ENCODE assay signal across 8 cellular contexts in the genomic region with DNA sequence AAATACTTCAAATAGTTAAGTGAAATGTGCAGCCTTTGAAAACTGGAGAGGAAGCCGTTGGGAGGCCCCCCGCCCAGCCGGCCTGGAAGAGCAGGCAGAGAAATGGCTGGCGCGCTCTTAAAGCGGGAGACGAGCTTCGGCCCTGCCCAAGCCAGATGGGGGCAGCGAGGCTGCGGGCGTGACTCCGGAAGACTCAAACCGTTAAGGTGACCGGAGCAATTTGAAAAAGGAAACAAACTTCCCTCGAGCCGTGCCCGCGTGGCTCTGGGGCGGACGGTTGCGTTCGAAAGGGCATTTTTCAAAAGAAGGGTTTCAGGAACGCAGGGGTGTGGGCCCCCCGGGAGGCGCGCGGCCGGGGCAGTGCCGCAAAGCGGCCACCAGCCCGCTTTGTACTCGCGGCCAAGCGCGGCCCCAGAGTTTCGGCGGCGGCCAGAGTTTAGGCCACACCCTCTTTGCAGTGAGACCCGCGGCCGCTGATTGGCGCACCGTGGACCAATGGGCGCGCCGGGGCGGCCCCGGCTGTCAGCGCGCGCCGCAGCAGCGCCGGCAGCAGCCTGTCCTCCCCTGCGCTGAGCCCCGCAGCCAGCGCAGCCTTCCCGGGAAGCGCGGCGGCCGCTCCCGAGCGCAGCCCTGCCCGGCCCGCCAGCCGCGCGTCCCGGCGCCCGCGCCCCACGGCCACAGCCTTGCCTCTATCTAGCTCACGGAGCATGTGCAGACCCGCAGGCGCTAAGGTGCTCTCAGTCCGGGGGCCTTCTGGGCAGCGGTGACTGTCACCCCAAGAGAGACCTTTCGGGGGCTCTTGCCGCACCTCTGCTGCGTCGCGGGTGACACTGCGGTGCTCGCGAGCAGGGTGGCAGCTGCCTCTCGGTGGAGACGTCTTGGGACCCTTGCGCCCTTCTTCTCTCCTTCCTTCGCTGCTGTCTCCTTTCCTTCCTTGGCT. TPM values are rescaled to one million over a fixed set of nuclear protein-coding genes. Genes with fewer than 3 reads are reported as not detected.
A peak's percentile ranks its signal among the peaks of the same experiment; 100 is the strongest.
DNase-seq lines count a peak whose midpoint lies in the region; ATAC-seq and TF ChIP-seq lines count a peak whose summit lies in the region.

A gene with protein sequence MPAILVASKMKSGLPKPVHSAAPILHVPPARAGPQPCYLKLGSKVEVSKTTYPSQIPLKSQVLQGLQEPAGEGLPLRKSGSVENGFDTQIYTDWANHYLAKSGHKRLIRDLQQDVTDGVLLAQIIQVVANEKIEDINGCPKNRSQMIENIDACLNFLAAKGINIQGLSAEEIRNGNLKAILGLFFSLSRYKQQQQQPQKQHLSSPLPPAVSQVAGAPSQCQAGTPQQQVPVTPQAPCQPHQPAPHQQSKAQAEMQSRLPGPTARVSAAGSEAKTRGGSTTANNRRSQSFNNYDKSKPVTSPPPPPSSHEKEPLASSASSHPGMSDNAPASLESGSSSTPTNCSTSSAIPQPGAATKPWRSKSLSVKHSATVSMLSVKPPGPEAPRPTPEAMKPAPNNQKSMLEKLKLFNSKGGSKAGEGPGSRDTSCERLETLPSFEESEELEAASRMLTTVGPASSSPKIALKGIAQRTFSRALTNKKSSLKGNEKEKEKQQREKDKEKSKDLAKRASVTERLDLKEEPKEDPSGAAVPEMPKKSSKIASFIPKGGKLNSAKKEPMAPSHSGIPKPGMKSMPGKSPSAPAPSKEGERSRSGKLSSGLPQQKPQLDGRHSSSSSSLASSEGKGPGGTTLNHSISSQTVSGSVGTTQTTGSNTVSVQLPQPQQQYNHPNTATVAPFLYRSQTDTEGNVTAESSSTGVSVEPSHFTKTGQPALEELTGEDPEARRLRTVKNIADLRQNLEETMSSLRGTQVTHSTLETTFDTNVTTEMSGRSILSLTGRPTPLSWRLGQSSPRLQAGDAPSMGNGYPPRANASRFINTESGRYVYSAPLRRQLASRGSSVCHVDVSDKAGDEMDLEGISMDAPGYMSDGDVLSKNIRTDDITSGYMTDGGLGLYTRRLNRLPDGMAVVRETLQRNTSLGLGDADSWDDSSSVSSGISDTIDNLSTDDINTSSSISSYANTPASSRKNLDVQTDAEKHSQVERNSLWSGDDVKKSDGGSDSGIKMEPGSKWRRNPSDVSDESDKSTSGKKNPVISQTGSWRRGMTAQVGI (N-terminal part only) (plus strand): TSS at position 557 of the 940 bp plus-strand sequence. CDS start 859 bp downstream, outside the sequence.

- no peaks in the 10 kb centered on the region for H3F3A ChIP-seq in DOHH2 (ENCODE audit: control insufficient read depth, insufficient read depth)
- peaks cover 30% of the 10 kb centered on the region for H3F3A ChIP-seq in GM23248 (ENCODE audit: insufficient read depth)

- POLR2A ChIA-PET in RWPE1 (lab: Yijun Ruan, JAX; ENCODE audit: low non-redundant PET) = interaction anchor here (1.0 to 1.2 kb wide), 2 partner anchors 40 to 44 kb away, joined by 3 to 4 read pairs; no protein-coding TSS in a partner anchor

- in situ Hi-C loops in GM23248 (cut with MboI) = no loop called here

- H3K36me3 ChIP-seq in DOHH2 (ENCODE audit: control insufficient read depth, low read length) = no peaks in the 10 kb centered on the region
- H3K36me3 ChIP-seq in GM23248 (ENCODE audit: low read depth) = no peaks in the 10 kb centered on the region
- no peaks in the 10 kb centered on the region for H3K36me3 ChIP-seq in Karpas-422 (ENCODE audit: insufficient read depth, low read length)

- H3K9ac ChIP-seq in GM23248 (peak within 1 kb of the TSS; percentile 92), Karpas-422 (ENCODE audit: low read length) (peak within 1 kb of the TSS; percentile 64)

- peak within 1 kb of the TSS; percentile 79 for H2AFZ ChIP-seq in GM23248
- peak within 1 kb of the TSS; percentile 75 for H2AFZ ChIP-seq in Karpas-422 (ENCODE audit: low read length)

- H3K27ac ChIP-seq in DOHH2 (ENCODE audit: low read depth, low read length) (no peak within 1 kb of the TSS), GM23248 (peak within 1 kb of the TSS; percentile 96), Karpas-422 (ENCODE audit: low read length) (no peak within 1 kb of the TSS), RWPE1 (peak within 1 kb of the TSS; percentile 98), foreskin keratinocyte (peak within 1 kb of the TSS; percentile 49)

- H3K36me3 Mint-ChIP-seq in neural crest cell (ENCODE audit: low read depth) = no peaks in the 10 kb centered on the region

- peaks cover 47% of the 10 kb centered on the region for H3K27me3 Mint-ChIP-seq in neural crest cell (ENCODE audit: low read depth)
- H3K27me3 Mint-ChIP-seq in stimulated activated naive CD8-positive, alpha-beta T cell treated with anti-CD3 and anti-CD28 coated beads, Interleukin-15, amount 100 ng/mL, for 72 hours = peaks cover 64% of the 10 kb centered on the region

- H3K27ac Mint-ChIP-seq in neural crest cell (ENCODE audit: unreplicated experiment) = peak within 1 kb of the TSS; percentile 98
- peak within 1 kb of the TSS; percentile 97 for H3K27ac Mint-ChIP-seq in stimulated activated naive CD8-positive, alpha-beta T cell treated with anti-CD3 and anti-CD28 coated beads, Interleukin-15, amount 100 ng/mL, for 72 hours

- TF ChIP-seq CTCF in DOHH2 (IDR thresholded peaks at IDR 0.05; ENCODE audit: low read depth, low read length, poor library complexity, severe bottlenecking) = no peak
- TF ChIP-seq CTCF in RWPE1 (conservative IDR thresholded peaks at IDR 0.05; ENCODE audit: low read depth) = no peak
- TF ChIP-seq CTCF in foreskin keratinocyte (conservative IDR thresholded peaks at IDR 0.05) = no peak
- no peak for TF ChIP-seq CTCF in neural crest cell (conservative IDR thresholded peaks at IDR 0.05)

- peaks cover 16% of the 10 kb centered on the region for H3K27me3 ChIP-seq in DOHH2 (ENCODE audit: control insufficient read depth, low read length)
- H3K27me3 ChIP-seq in GM23248 (replicated peaks; ENCODE audit: insufficient read depth) = no peaks in the 10 kb centered on the region
- H3K27me3 ChIP-seq in Karpas-422 (ENCODE audit: low read length) = no peaks in the 10 kb centered on the region
- H3K27me3 ChIP-seq in foreskin keratinocyte = peaks cover 52% of the 10 kb centered on the region

- H3K4me2 ChIP-seq in DOHH2 (ENCODE audit: low read length) = peak within 1 kb of the TSS; percentile 73
- peak within 1 kb of the TSS; percentile 99 for H3K4me2 ChIP-seq in GM23248 (ENCODE audit: unreplicated experiment)
- H3K4me2 ChIP-seq in Karpas-422 (ENCODE audit: low read depth, low read length, poor library complexity, severe bottlenecking) = peak within 1 kb of the TSS; percentile 72

- H3K4me1 ChIP-seq in DOHH2 (ENCODE audit: control insufficient read depth, low read length) (peaks cover 10% of the 10 kb centered on the region), GM23248 (ENCODE audit: insufficient read depth) (peaks cover 29% of the 10 kb centered on the region), Karpas-422 (ENCODE audit: low read length) (peaks cover 14% of the 10 kb centered on the region), foreskin keratinocyte (no peaks in the 10 kb centered on the region)

- 1 to 2% methylated on average over 58 to 81 of the region's 91 CpGs for WGBS in GM23248 (ENCODE audit: low coverage in 1 of 2, low lambda C conversion rate in 2 of 2, missing lambda C conversion rate in 2 of 2), 2 experiments

- no peaks in the 10 kb centered on the region for H3K9me3 Mint-ChIP-seq in neural crest cell
- no peaks in the 10 kb centered on the region for H3K9me3 Mint-ChIP-seq in stimulated activated naive CD8-positive, alpha-beta T cell treated with anti-CD3 and anti-CD28 coated beads, Interleukin-15, amount 100 ng/mL, for 72 hours

- ATAC-seq in foreskin keratinocyte = peak; percentile 99
- ATAC-seq in stimulated activated naive CD8-positive, alpha-beta T cell treated with anti-CD3 and anti-CD28 coated beads, Interleukin-15, amount 100 ng/mL, for 72 hours = peak; percentile 94

- H3K4me3 Mint-ChIP-seq in neural crest cell = peak within 1 kb of the TSS; percentile 93
- H3K4me3 Mint-ChIP-seq in stimulated activated naive CD8-positive, alpha-beta T cell treated with anti-CD3 and anti-CD28 coated beads, Interleukin-15, amount 100 ng/mL, for 72 hours = peak within 1 kb of the TSS; percentile 93 to 96

- H4K20me1 ChIP-seq in DOHH2 (ENCODE audit: control insufficient read depth, insufficient read depth, low read depth, low read length) (no peaks in the 10 kb centered on the region), GM23248 (ENCODE audit: insufficient read depth) (no peaks in the 10 kb centered on the region), Karpas-422 (ENCODE audit: insufficient read depth, low read depth, low read length) (no peaks in the 10 kb centered on the region)

- no peaks in the 10 kb centered on the region for H3K79me2 ChIP-seq in DOHH2 (ENCODE audit: control insufficient read depth, low read length)
- H3K79me2 ChIP-seq in GM23248 (ENCODE audit: insufficient read depth) = peaks cover 40% of the 10 kb centered on the region
- no peaks in the 10 kb centered on the region for H3K79me2 ChIP-seq in Karpas-422 (ENCODE audit: low read length)

- CTCF ChIA-PET in RWPE1 (lab: Yijun Ruan, JAX) = interaction anchor here (0.7 to 0.8 kb wide), 3 partner anchors 32 to 404 kb away, joined by 3 to 5 read pairs (median 3); no protein-coding TSS in a partner anchor

- DNase-seq in GM23248 = peak; percentile 98
- peak; percentile 92 for DNase-seq in Karpas-422
- DNase-seq in RWPE1 (ENCODE audit: low spot score) = peak; percentile 91
- peak; percentile 11 to 58 (median 28) for DNase-seq in activated naive CD4-positive, alpha-beta T cell (lab: John Stamatoyannopoulos, UW)
- peak; percentile 37 to 68 for DNase-seq in foreskin keratinocyte
- DNase-seq in neural crest cell (ENCODE audit: low read depth, low spot score) = peak; percentile 83
- DNase-seq in stimulated activated naive CD8-positive, alpha-beta T cell treated with anti-CD3 and anti-CD28 coated beads, Interleukin-15, amount 100 ng/mL, for 72 hours = peak; percentile 68 to 80

- H3K9me3 ChIP-seq in DOHH2 (ENCODE audit: control insufficient read depth, insufficient read depth, low read length) (no peaks in the 10 kb centered on the region), GM23248 (ENCODE audit: low read depth) (no peaks in the 10 kb centered on the region), Karpas-422 (ENCODE audit: low read length) (no peaks in the 10 kb centered on the region)

- H3K4me3 ChIP-seq in DOHH2 (ENCODE audit: low read length) (peak within 1 kb of the TSS; percentile 70), GM23248 (peak within 1 kb of the TSS; percentile 96), Karpas-422 (ENCODE audit: low read length) (peak within 1 kb of the TSS; percentile 62)

- peaks cover 27% of the 10 kb centered on the region for H3K4me1 Mint-ChIP-seq in neural crest cell
- peaks cover 36% of the 10 kb centered on the region for H3K4me1 Mint-ChIP-seq in stimulated activated naive CD8-positive, alpha-beta T cell treated with anti-CD3 and anti-CD28 coated beads, Interleukin-15, amount 100 ng/mL, for 72 hours

- H3K9me2 ChIP-seq in DOHH2 (replicated peaks; ENCODE audit: control insufficient read depth, low read length) (no peaks in the 10 kb centered on the region), GM23248 (ENCODE audit: insufficient read depth) (no peaks in the 10 kb centered on the region), Karpas-422 (replicated peaks; ENCODE audit: insufficient read depth, low read length) (no peaks in the 10 kb centered on the region)

RNA-seq across cellular contexts. Expression of the gene that starts here (rescaled TPM):
- 11.9 and 12.0 TPM in 2 replicates for total RNA-seq in GM23248 (2014; rRNA removed; shearing (Covaris generic))
- polyA plus RNA-seq in GM23248 (2016; fragmentation: Nextera tagmentation; extraction: Ambion mirVana) (4.1 and 5.7 TPM in 2 replicates), foreskin keratinocyte (1.2 and 1.6 TPM in 2 replicates)
- 0.04 TPM in 1 of 2 replicates, not detected in the other for total RNA-seq in Karpas-422 (2014; rRNA removed; shearing (Covaris generic); ENCODE audit: low replicate concordance)
- total RNA-seq in foreskin keratinocyte (12.1 and 12.9 TPM in 2 replicates), neural crest cell (14.1 and 15.5 TPM in 2 replicates)

Comparison
In these comparisons a context has a peak if more than half of its experiments do, and no peak if none do; other contexts are left out.
1. RNA of the gene that starts here (total RNA-seq): 14.1 to 15.5 TPM in neural crest cell, 12.1 to 12.9 TPM in foreskin keratinocyte and 11.9 to 12.0 TPM in GM23248; 0.04 TPM in Karpas-422; every median in the first group is over 10 times any median in the second.
2. Peak in DNase-seq, H3K4me3 ChIP-seq, H3K9ac ChIP-seq and H3K4me2 ChIP-seq in Karpas-422; RNA of the gene not detected or under 1 TPM.
3. H3K27ac ChIP-seq: peak in GM23248 (single experiment), RWPE1 (single experiment) and foreskin keratinocyte (single experiment); none in DOHH2 (single experiment) and Karpas-422 (single experiment).
4. DNase-seq: peak in every context shown above with its lines; median percentile 98 in GM23248; 92 in Karpas-422; 91 in RWPE1; 83 in neural crest cell; 74 in stimulated activated naive CD8-positive, alpha-beta T cell treated with anti-CD3 and anti-CD28 coated beads, Interleukin-15, amount 100 ng/mL, for 72 hours; 52 in foreskin keratinocyte; 28 in activated naive CD4-positive, alpha-beta T cell.
5. Peak in every context shown above with its lines, with median percentiles within 50 percentile points of each other: H3K4me2 ChIP-seq and H3K4me3 ChIP-seq.